8 cellular contexts compared by ENCODE assay signal in the genomic region with DNA sequence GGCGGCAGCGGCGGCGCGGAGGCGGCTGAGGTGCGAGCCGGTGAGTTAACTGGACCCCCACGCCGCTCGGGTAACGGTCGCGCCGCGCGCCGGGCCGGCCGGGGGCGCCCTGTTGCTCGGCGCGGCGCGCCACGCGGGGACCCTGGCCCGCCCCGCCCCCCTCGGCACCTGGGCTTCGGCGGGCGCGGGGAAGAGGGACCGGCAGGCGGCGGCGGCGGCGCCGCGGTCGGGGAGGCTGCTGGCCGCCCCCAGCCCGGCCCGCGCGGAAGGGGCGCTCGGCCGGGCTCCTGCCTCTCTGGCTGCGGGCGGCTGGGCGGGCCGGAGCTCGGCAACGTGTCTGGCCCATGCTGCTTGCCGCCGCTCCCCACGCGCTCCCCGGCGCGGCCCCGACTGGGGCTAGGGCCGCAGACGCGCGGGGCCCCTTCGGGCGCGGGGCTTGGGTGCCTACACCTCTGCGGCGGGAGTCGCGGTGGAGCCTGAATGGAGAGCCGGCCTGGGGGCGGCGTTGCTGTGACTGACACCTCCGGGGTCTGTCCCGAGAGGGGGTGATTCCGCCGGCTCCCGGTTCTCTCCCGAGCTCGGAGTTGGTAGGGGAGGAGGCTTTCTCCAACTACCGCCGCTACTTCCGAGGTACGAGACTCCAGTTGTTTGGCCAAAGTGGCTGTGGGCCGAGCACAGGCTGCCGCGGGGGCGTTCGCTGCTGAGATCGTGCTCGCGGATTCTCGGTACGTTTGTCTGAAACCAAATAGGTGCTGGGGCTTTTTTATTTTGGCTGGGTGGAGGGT. TPM values are rescaled to one million over a fixed set of nuclear protein-coding genes. Genes with fewer than 3 reads are reported as not detected.
DNase-seq lines count a peak whose midpoint lies in the region; ATAC-seq, FAIRE-seq and TF ChIP-seq lines count a peak whose summit lies in the region.

No MANE protein-coding gene starts in this region.

- intact Hi-C loops in A673 (cut with micrococcal nuclease; ENCODE audit: unreplicated experiment): loop anchor here (2.0 to 10.0 kb wide), 3 partner anchors 91 to 709 kb away; no protein-coding TSS in a partner anchor

- H3K9ac ChIP-seq in muscle layer of colon (ENCODE audit: low read length): peak overlapping the region; percentile 61
- peak overlapping the region; percentile 17 to 83 (median 71) for H3K9ac ChIP-seq in subcutaneous abdominal adipose tissue (ENCODE audit: low read length in 5 of 5)

- H3K36me3 ChIP-seq in A673 (ENCODE audit: insufficient read depth, low read length, poor library complexity, severe bottlenecking): no peaks in the 10 kb centered on the region
- H3K36me3 ChIP-seq in muscle layer of colon (ENCODE audit: insufficient read depth, low read length): no peaks in the 10 kb centered on the region
- H3K36me3 ChIP-seq in subcutaneous abdominal adipose tissue (ENCODE audit: control insufficient read depth in 5 of 5, insufficient read depth in 5 of 5, low read length in 5 of 5): no peaks in the 10 kb centered on the region

- DNase-seq in A673 (ENCODE audit: low spot score): peak; percentile 62
- DNase-seq in GM18507 (ENCODE audit: extremely low spot score, insufficient read length, low read depth): no peak
- DNase-seq in NCI-H226: peak; percentile 56
- DNase-seq in activated CD8-positive, alpha-beta memory T cell treated with anti-CD3 and anti-CD28 coated beads, Interleukin-2, amount 50 U/mL, for 48 hours: peak; percentile 75
- DNase-seq in erythroblast (lab: John Stamatoyannopoulos, UW): peak; percentile 43 to 49

- peaks cover 33% of the 10 kb centered on the region for H3K4me1 ChIP-seq in A673 (ENCODE audit: insufficient read depth, low read length, poor library complexity, severe bottlenecking)
- peaks cover 13% of the 10 kb centered on the region for H3K4me1 ChIP-seq in muscle layer of colon (ENCODE audit: insufficient read depth, low read length)
- H3K4me1 ChIP-seq in subcutaneous abdominal adipose tissue (ENCODE audit: control insufficient read depth in 5 of 5, insufficient read depth in 5 of 5, low read length in 5 of 5): peaks cover 0 to 22% (median 20%) of the 10 kb centered on the region in 5 donors

- CTCF ChIA-PET in A673 (lab: Charles Lee): interaction anchor here (0.6 kb wide), 1 partner anchor 48 kb away, joined by 4 read pairs; no protein-coding TSS in a partner anchor

- FAIRE-seq in GM18507 (lab: Jason Lieb, UNC): peak; percentile 76

- BruUV-seq in A673 (replicated peaks; lab: Mats Ljungman, UMichigan): no TSS peak

- no peak for TF ChIP-seq CTCF in A673 (conservative IDR thresholded peaks at IDR 0.05; ENCODE audit: low read depth, low read length)

- POLR2A ChIA-PET in A673 (lab: Charles Lee; ENCODE audit: low non-redundant PET): no interaction called here

- no peak for TF ChIP-seq POLR2A in erythroblast (IDR thresholded peaks at IDR 0.05; ENCODE audit: low read length)

- H3K27ac ChIP-seq in A673 (ENCODE audit: low read depth, low read length, poor library complexity, severe bottlenecking) (peak overlapping the region; percentile 71), muscle layer of colon (ENCODE audit: low read depth, low read length) (peak overlapping the region; percentile 59), subcutaneous abdominal adipose tissue (ENCODE audit: low read depth, low read length) (peak overlapping the region; percentile 70)

- peak overlapping the region; percentile 70 for H3K4me3 ChIP-seq in A673 (ENCODE audit: low read depth, low read length, poor library complexity, severe bottlenecking)
- peak overlapping the region; percentile 63 to 90 for H3K4me3 ChIP-seq in muscle layer of colon (ENCODE audit: low read depth in 1 of 2, low read length in 2 of 2)
- H3K4me3 ChIP-seq in subcutaneous abdominal adipose tissue (ENCODE audit: low read depth in 1 of 5, low read length in 5 of 5): peak overlapping the region; percentile 70 to 87 (median 75)

- ATAC-seq in HG02885 (IDR thresholded peaks at IDR 0.05; ENCODE audit: poor library complexity, unreplicated experiment): peak; percentile 35

- H3K27me3 ChIP-seq in A673 (replicated peaks; ENCODE audit: insufficient read depth, low read depth, low read length, poor library complexity): peaks cover 4% of the 10 kb centered on the region
- H3K27me3 ChIP-seq in muscle layer of colon (ENCODE audit: control insufficient read depth in 1 of 2, insufficient read depth in 2 of 2, low read length in 2 of 2): no peaks in the 10 kb centered on the region
- peaks cover 0 to 3% (median 0%) of the 10 kb centered on the region in 5 donors for H3K27me3 ChIP-seq in subcutaneous abdominal adipose tissue (ENCODE audit: control insufficient read depth in 5 of 5, insufficient read depth in 4 of 5, low read length in 5 of 5)

- H3K9me3 ChIP-seq in A673 (ENCODE audit: low read depth, low read length, poor library complexity, severe bottlenecking) (no peaks in the 10 kb centered on the region), muscle layer of colon (ENCODE audit: low read length) (no peaks in the 10 kb centered on the region), subcutaneous abdominal adipose tissue (ENCODE audit: control insufficient read depth in 5 of 5, low read length in 5 of 5) (no peaks in the 10 kb centered on the region)

RNA-seq across cellular contexts. Expression of a gene that starts 0.5 kb away (rescaled TPM):
- total RNA-seq in A673 (2021): 65.3 and 68.4 TPM in 2 replicates
